1 cellular context compared by ENCODE assay signal in genomic region chr2:218399391-218400166, GRCh38.
TF ChIP-seq lines count a peak whose summit lies in the region.

A gene with protein sequence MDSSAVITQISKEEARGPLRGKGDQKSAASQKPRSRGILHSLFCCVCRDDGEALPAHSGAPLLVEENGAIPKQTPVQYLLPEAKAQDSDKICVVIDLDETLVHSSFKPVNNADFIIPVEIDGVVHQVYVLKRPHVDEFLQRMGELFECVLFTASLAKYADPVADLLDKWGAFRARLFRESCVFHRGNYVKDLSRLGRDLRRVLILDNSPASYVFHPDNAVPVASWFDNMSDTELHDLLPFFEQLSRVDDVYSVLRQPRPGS (plus strand): TSS chr2:218399868. CDS start chr2:218400091, 223 bp downstream.

TF ChIP-seq in GM12878, 131 proteins besides CTCF, POLR2A, EP300 and RAD21 (continued from another document and continues in another):
- TF ChIP-seq E4F1 (IDR thresholded peaks at IDR 0.05; ENCODE audit: borderline replicate concordance, partially characterized antibody), result peak; percentile 55
- peak; percentile 77 for TF ChIP-seq RUNX3 (IDR thresholded peaks at IDR 0.05; ENCODE audit: low read length)
- TF ChIP-seq NRF1 (conservative IDR thresholded peaks at IDR 0.05; ENCODE audit: low read depth, low read length), result peak; percentile 59
- peak; percentile 67 for TF ChIP-seq JUNB (IDR thresholded peaks at IDR 0.05)
- TF ChIP-seq SREBF1 (IDR thresholded peaks at IDR 0.05; ENCODE audit: low read length), result no peak
- TF ChIP-seq POLR2AphosphoS5 (IDR thresholded peaks at IDR 0.05; ENCODE audit: low read length), result peak; percentile 79
- peak; percentile 51 for TF ChIP-seq CREM (IDR thresholded peaks at IDR 0.05; ENCODE audit: low read depth)
- TF ChIP-seq CHD1 (IDR thresholded peaks at IDR 0.05; ENCODE audit: low read depth, low read length), result 0 out of 2 replicates have a peak, but pooled peaks have one; percentile 28
- peak; percentile 52 for TF ChIP-seq HCFC1 (IDR thresholded peaks at IDR 0.05; ENCODE audit: low read length)
- TF ChIP-seq IKZF2 (IDR thresholded peaks at IDR 0.05), result peak in 1 of 2 experiments; percentile 23; a peak in 1 of 4 replicates
- peak; percentile 59 for TF ChIP-seq KLF5 (IDR thresholded peaks at IDR 0.05; ENCODE audit: partially characterized antibody)
- no peak for TF ChIP-seq ZNF622 (IDR thresholded peaks at IDR 0.05)
- TF ChIP-seq SIN3A (IDR thresholded peaks at IDR 0.05; ENCODE audit: low read depth, low read length), result no peak; the same call in 1 of the 2 replicates
- TF ChIP-seq MLLT1 (IDR thresholded peaks at IDR 0.05), result 0 out of 2 replicates have a peak, but pooled peaks have one; percentile 69
- TF ChIP-seq HDAC6 (IDR thresholded peaks at IDR 0.05; ENCODE audit: unreplicated experiment), result no peak
- TF ChIP-seq MXI1 (IDR thresholded peaks at IDR 0.05; ENCODE audit: low read depth, low read length), result no peak; the same call in none of the 2 replicates
- TF ChIP-seq, protein P1, sequence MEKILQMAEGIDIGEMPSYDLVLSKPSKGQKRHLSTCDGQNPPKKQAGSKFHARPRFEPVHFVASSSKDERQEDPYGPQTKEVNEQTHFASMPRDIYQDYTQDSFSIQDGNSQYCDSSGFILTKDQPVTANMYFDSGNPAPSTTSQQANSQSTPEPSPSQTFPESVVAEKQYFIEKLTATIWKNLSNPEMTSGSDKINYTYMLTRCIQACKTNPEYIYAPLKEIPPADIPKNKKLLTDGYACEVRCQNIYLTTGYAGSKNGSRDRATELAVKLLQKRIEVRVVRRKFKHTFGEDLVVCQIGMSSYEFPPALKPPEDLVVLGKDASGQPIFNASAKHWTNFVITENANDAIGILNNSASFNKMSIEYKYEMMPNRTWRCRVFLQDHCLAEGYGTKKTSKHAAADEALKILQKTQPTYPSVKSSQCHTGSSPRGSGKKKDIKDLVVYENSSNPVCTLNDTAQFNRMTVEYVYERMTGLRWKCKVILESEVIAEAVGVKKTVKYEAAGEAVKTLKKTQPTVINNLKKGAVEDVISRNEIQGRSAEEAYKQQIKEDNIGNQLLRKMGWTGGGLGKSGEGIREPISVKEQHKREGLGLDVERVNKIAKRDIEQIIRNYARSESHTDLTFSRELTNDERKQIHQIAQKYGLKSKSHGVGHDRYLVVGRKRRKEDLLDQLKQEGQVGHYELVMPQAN (conservative IDR thresholded peaks at IDR 0.05), result peak; percentile 71; the same call in 1 of the 2 replicates
- peak; percentile 85 for TF ChIP-seq NR2F1 (conservative IDR thresholded peaks at IDR 0.05)
- no peak for TF ChIP-seq SMAD5 (IDR thresholded peaks at IDR 0.05; ENCODE audit: low read depth)
- no peak for TF ChIP-seq MEF2B (IDR thresholded peaks at IDR 0.05; ENCODE audit: partially characterized antibody, poor library complexity, severe bottlenecking)
- TF ChIP-seq, protein P2, sequence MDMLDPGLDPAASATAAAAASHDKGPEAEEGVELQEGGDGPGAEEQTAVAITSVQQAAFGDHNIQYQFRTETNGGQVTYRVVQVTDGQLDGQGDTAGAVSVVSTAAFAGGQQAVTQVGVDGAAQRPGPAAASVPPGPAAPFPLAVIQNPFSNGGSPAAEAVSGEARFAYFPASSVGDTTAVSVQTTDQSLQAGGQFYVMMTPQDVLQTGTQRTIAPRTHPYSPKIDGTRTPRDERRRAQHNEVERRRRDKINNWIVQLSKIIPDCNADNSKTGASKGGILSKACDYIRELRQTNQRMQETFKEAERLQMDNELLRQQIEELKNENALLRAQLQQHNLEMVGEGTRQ (IDR thresholded peaks at IDR 0.05; ENCODE audit: borderline replicate concordance, low read depth, low read length), result no peak
- no peak for TF ChIP-seq SRF (IDR thresholded peaks at IDR 0.05; ENCODE audit: low read depth in 2 of 2, low read length in 2 of 2)
- no peak for TF ChIP-seq HDGF (IDR thresholded peaks at IDR 0.05)
- TF ChIP-seq NBN (IDR thresholded peaks at IDR 0.05), result no peak
- TF ChIP-seq YY1 (IDR thresholded peaks at IDR 0.05; ENCODE audit: low read depth, low read length), result peak; percentile 96
- no peak for TF ChIP-seq MTA3 (IDR thresholded peaks at IDR 0.05; ENCODE audit: borderline replicate concordance, low read length)
- peak; percentile 48; the same call in 1 of the 2 replicates for TF ChIP-seq CREB1 (IDR thresholded peaks at IDR 0.05; ENCODE audit: low read depth)
- no peak for TF ChIP-seq ZBTB40 (IDR thresholded peaks at IDR 0.05; ENCODE audit: borderline replicate concordance)
- TF ChIP-seq, protein P3, sequence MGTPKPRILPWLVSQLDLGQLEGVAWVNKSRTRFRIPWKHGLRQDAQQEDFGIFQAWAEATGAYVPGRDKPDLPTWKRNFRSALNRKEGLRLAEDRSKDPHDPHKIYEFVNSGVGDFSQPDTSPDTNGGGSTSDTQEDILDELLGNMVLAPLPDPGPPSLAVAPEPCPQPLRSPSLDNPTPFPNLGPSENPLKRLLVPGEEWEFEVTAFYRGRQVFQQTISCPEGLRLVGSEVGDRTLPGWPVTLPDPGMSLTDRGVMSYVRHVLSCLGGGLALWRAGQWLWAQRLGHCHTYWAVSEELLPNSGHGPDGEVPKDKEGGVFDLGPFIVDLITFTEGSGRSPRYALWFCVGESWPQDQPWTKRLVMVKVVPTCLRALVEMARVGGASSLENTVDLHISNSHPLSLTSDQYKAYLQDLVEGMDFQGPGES (IDR thresholded peaks at IDR 0.05), result 0 out of 2 replicates have a peak, but pooled peaks have one; percentile 39
- no peak for TF ChIP-seq RBBP5 (conservative IDR thresholded peaks at IDR 0.05)
- TF ChIP-seq RFX5 (IDR thresholded peaks at IDR 0.05; ENCODE audit: low read depth, low read length), result no peak
- peak; percentile 91 for TF ChIP-seq SP1 (IDR thresholded peaks at IDR 0.05; ENCODE audit: low read depth, low read length)
- 0 out of 2 replicates have a peak, but pooled peaks have one; percentile 73 for TF ChIP-seq TARDBP (IDR thresholded peaks at IDR 0.05; ENCODE audit: borderline replicate concordance)
- TF ChIP-seq DPF2 (IDR thresholded peaks at IDR 0.05), result peak; percentile 70
- TF ChIP-seq ELK1 (IDR thresholded peaks at IDR 0.05; ENCODE audit: low read depth, low read length), result peak; percentile 77
- TF ChIP-seq BHLHE40 (IDR thresholded peaks at IDR 0.05; ENCODE audit: borderline replicate concordance in 1 of 2, low read depth in 2 of 2, low read length in 1 of 2), result peak; percentile 73 to 91
- no peak for TF ChIP-seq SMC3 (IDR thresholded peaks at IDR 0.05; ENCODE audit: borderline replicate concordance, low read length)
- peak; percentile 61 for TF ChIP-seq CHD2 (IDR thresholded peaks at IDR 0.05; ENCODE audit: borderline replicate concordance, low read depth, low read length)
- TF ChIP-seq SPI1 (IDR thresholded peaks at IDR 0.05; ENCODE audit: borderline replicate concordance, insufficient read depth, low read depth, low read length), result no peak
- TF ChIP-seq STAT1 (conservative IDR thresholded peaks at IDR 0.05), result peak; percentile 80; the same call in 1 of the 2 replicates
- TF ChIP-seq POU2F2 (IDR thresholded peaks at IDR 0.05; ENCODE audit: borderline replicate concordance, low read depth, low read length), result peak; percentile 89; the same call in 2 of the 3 replicates
- peak; percentile 54 to 70; a peak in 2 of 4 replicates for TF ChIP-seq ETV6 (conservative IDR thresholded peaks at IDR 0.05 in 1 of 2, IDR thresholded peaks at IDR 0.05 in 1 of 2; ENCODE audit: borderline replicate concordance in 1 of 2, low read depth in 1 of 2)
- 0 out of 2 replicates have a peak, but pooled peaks have one; percentile 21 for TF ChIP-seq E2F4 (IDR thresholded peaks at IDR 0.05; ENCODE audit: low read depth, low read length)
- peak; percentile 85 for TF ChIP-seq MAX (IDR thresholded peaks at IDR 0.05; ENCODE audit: low read depth, low read length)
- peak; percentile 81 for TF ChIP-seq LARP7 (IDR thresholded peaks at IDR 0.05)
